8 cellular contexts compared by ENCODE assay signal in genomic region chr12:1907652-1908611, GRCh38. TPM values are rescaled to one million over a fixed set of nuclear protein-coding genes. Genes with fewer than 3 reads are reported as not detected.
DNase-seq lines count a peak whose midpoint lies in the region; ATAC-seq and TF ChIP-seq lines count a peak whose summit lies in the region.

No MANE protein-coding gene starts in this region.

- CTCF ChIA-PET in HCT116 (lab: Charles Lee) = no interaction called here
- CTCF ChIA-PET in activated CD8-positive, alpha-beta memory T cell treated with anti-CD3 and anti-CD28 coated beads, Interleukin-2, amount 10 ng/mL, durations not matched to agents 7 days and 5 days (lab: Charles Lee) = interaction anchor here (1.1 kb wide), 1 partner anchor 32 kb away, joined by 3 read pairs; no protein-coding TSS in a partner anchor

- H3K4me1 ChIP-seq in HCT116 (ENCODE audit: control insufficient read depth in 1 of 2, insufficient read depth in 2 of 2, low read length in 2 of 2) (peaks cover 0 to 7% of the 10 kb centered on the region in 2 experiments; a peak in 1 of 4 replicates), right atrium auricular region (no peaks in the 10 kb centered on the region)

- H3K27ac Mint-ChIP-seq in activated CD8-positive, alpha-beta memory T cell treated with anti-CD3 and anti-CD28 coated beads, Interleukin-2, amount 10 ng/mL, durations not matched to agents 7 days and 5 days = no peak overlapping the region

- BruUV-seq in HCT116 (replicated peaks; lab: Mats Ljungman, UMichigan) = no TSS peak

- no peak overlapping the region for H3K4me3 Mint-ChIP-seq in activated CD8-positive, alpha-beta memory T cell treated with anti-CD3 and anti-CD28 coated beads, Interleukin-2, amount 10 ng/mL, durations not matched to agents 7 days and 5 days

- DNase-seq in HCT116 (ENCODE audit: low read depth, low spot score) (no peak), right atrium auricular region (ENCODE audit: low spot score) (peak; percentile 49), CD1c-positive myeloid dendritic cell (ENCODE audit: extremely low spot score) (no peak), MG63 (no peak), cerebellum (ENCODE audit: low spot score) (no peak)
- peak; percentile 44 for DNase-seq in activated CD8-positive, alpha-beta memory T cell treated with anti-CD3 and anti-CD28 coated beads, Interleukin-2, amount 10 ng/mL, durations not matched to agents 7 days and 5 days
- DNase-seq in stimulated activated CD8-positive, alpha-beta memory T cell treated with anti-CD3 and anti-CD28 coated beads, Interleukin-4, amount 100 ng/mL, for 48 hours = peak; percentile 56

- peaks cover 10% of the 10 kb centered on the region for H3K9me3 Mint-ChIP-seq in activated CD8-positive, alpha-beta memory T cell treated with anti-CD3 and anti-CD28 coated beads, Interleukin-2, amount 10 ng/mL, durations not matched to agents 7 days and 5 days (ENCODE audit: low read depth)

- ATAC-seq in HCT116 (0 out of 2 replicates have a peak, but pooled peaks have one; percentile 30), HG02870 (IDR thresholded peaks at IDR 0.05; ENCODE audit: unreplicated experiment) (no peak)
- peak; percentile 30 for ATAC-seq in activated CD8-positive, alpha-beta memory T cell treated with anti-CD3 and anti-CD28 coated beads, Interleukin-2, amount 10 ng/mL, durations not matched to agents 7 days and 5 days

- TF ChIP-seq CTCF in HCT116 (IDR thresholded peaks at IDR 0.05 in 2 of 3, conservative IDR thresholded peaks at IDR 0.05 in 1 of 3; ENCODE audit: borderline replicate concordance in 1 of 3, insufficient read depth in 1 of 3, low read depth in 2 of 3, low read length in 2 of 3) (no peak), right atrium auricular region (IDR thresholded peaks at IDR 0.05) (no peak)

- H3K27me3 ChIP-seq in HCT116 (ENCODE audit: insufficient read depth, low read length) = no peaks in the 10 kb centered on the region
- no peaks in the 10 kb centered on the region for H3K27me3 ChIP-seq in right atrium auricular region
- no peaks in the 10 kb centered on the region for H3K27me3 ChIP-seq in MG63

- H3K9me3 ChIP-seq in HCT116 (ENCODE audit: control insufficient read depth in 1 of 2, insufficient read depth in 1 of 2, low read depth in 1 of 2, low read length in 2 of 2) (peaks cover 10 to 15% of the 10 kb centered on the region in 2 experiments; a peak in 2 of 4 replicates), right atrium auricular region (peaks cover 0 to 26% of the 10 kb centered on the region in 2 donors), MG63 (peaks cover 21% of the 10 kb centered on the region)

- H3K9ac ChIP-seq in HCT116 (ENCODE audit: low read length) = no peak overlapping the region

- no peaks in the 10 kb centered on the region for H3K79me2 ChIP-seq in HCT116 (ENCODE audit: insufficient read depth, low read length)

- H3K27me3 Mint-ChIP-seq in activated CD8-positive, alpha-beta memory T cell treated with anti-CD3 and anti-CD28 coated beads, Interleukin-2, amount 10 ng/mL, durations not matched to agents 7 days and 5 days = peaks cover 23% of the 10 kb centered on the region

- H3K36me3 Mint-ChIP-seq in activated CD8-positive, alpha-beta memory T cell treated with anti-CD3 and anti-CD28 coated beads, Interleukin-2, amount 10 ng/mL, durations not matched to agents 7 days and 5 days = peaks cover 2% of the 10 kb centered on the region

- no peaks in the 10 kb centered on the region for H3K36me3 ChIP-seq in HCT116 (ENCODE audit: control insufficient read depth in 1 of 2, insufficient read depth in 2 of 2, low read length in 2 of 2)
- H3K36me3 ChIP-seq in right atrium auricular region = no peaks in the 10 kb centered on the region
- no peaks in the 10 kb centered on the region for H3K36me3 ChIP-seq in MG63

- no peak overlapping the region for H3K4me3 ChIP-seq in HCT116 (replicated peaks in 1 of 2; ENCODE audit: low read depth in 1 of 2, low read length in 2 of 2)
- no peak overlapping the region for H3K4me3 ChIP-seq in right atrium auricular region
- H3K4me3 ChIP-seq in MG63 = no peak overlapping the region

- POLR2A ChIA-PET in HCT116 (lab: Charles Lee) = no interaction called here

- peaks cover 3% of the 10 kb centered on the region for H3K4me1 Mint-ChIP-seq in activated CD8-positive, alpha-beta memory T cell treated with anti-CD3 and anti-CD28 coated beads, Interleukin-2, amount 10 ng/mL, durations not matched to agents 7 days and 5 days

- H3K27ac ChIP-seq in HCT116 (ENCODE audit: low read depth, low read length) (no peak overlapping the region), right atrium auricular region (no peak overlapping the region)

- no peaks in the 10 kb centered on the region for H4K20me1 ChIP-seq in HCT116 (ENCODE audit: insufficient read depth)

- H2AFZ ChIP-seq in HCT116 (ENCODE audit: low read depth, low read length, poor library complexity, severe bottlenecking) = no peak overlapping the region

- no peak for TF ChIP-seq RAD21 in HCT116 (IDR thresholded peaks at IDR 0.05; ENCODE audit: low read depth)

- TF ChIP-seq POLR2A in HCT116 (IDR thresholded peaks at IDR 0.05; ENCODE audit: borderline replicate concordance, extremely low read depth, insufficient read depth, insufficient read length) = no peak

- intact Hi-C loops in HCT116 (cut with micrococcal nuclease) = no loop called here

- no peak overlapping the region for H3K4me2 ChIP-seq in HCT116 (ENCODE audit: low read length)

- RAD21 ChIA-PET in HCT116 (lab: Charles Lee; ENCODE audit: low non-redundant PET in 1 of 2, low total read pairs in 2 of 2, uncharacterized antibody in 2 of 2, unreplicated experiment in 2 of 2) = no interaction called here

- H3K9me2 ChIP-seq in HCT116 (ENCODE audit: insufficient read depth) = no peaks in the 10 kb centered on the region

TF ChIP-seq in HCT116, 20 proteins besides CTCF, POLR2A, EP300 and RAD21 (continues in another document):
- TF ChIP-seq ZBTB33 (IDR thresholded peaks at IDR 0.05; ENCODE audit: extremely low read depth, insufficient replicate concordance, low read length) (no peak), YY1 (IDR thresholded peaks at IDR 0.05; ENCODE audit: extremely low read depth, insufficient replicate concordance, low read depth, low read length) (no peak), SP1 (IDR thresholded peaks at IDR 0.05; ENCODE audit: low read depth) (no peak), CEBPB (IDR thresholded peaks at IDR 0.05; ENCODE audit: low read depth) (no peak), ELF1 (IDR thresholded peaks at IDR 0.05; ENCODE audit: borderline replicate concordance, low read depth) (no peak), SIN3A (IDR thresholded peaks at IDR 0.05; ENCODE audit: low read depth) (no peak), TCF7L2 (IDR thresholded peaks at IDR 0.05; ENCODE audit: borderline replicate concordance, extremely low read depth, insufficient read depth, insufficient read length) (no peak), EZH2phosphoT487 (IDR thresholded peaks at IDR 0.05; ENCODE audit: borderline replicate concordance) (no peak), ZFX (IDR thresholded peaks at IDR 0.05) (no peak), EGR1 (IDR thresholded peaks at IDR 0.05; ENCODE audit: low read depth) (no peak), JUND (IDR thresholded peaks at IDR 0.05) (no peak), ZNF274 (IDR thresholded peaks at IDR 0.05; ENCODE audit: low read depth, low read length) (no peak)
- TF ChIP-seq, protein P1, sequence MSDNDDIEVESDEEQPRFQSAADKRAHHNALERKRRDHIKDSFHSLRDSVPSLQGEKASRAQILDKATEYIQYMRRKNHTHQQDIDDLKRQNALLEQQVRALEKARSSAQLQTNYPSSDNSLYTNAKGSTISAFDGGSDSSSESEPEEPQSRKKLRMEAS (IDR thresholded peaks at IDR 0.05) = no peak

RNA-seq across cellular contexts. Expression of gene CACNA2D4, which starts 10.5 kb away (rescaled TPM):
- 1.7 TPM for total RNA-seq in HCT116 (2021; ENCODE audit: unreplicated experiment)
- 1.1 TPM in 2 replicates for polyA plus RNA-seq in HCT116 (2012)
- total RNA-seq in activated CD8-positive, alpha-beta memory T cell treated with anti-CD3 and anti-CD28 coated beads, Interleukin-2, amount 10 ng/mL, durations not matched to agents 7 days and 5 days = 1 to 10 TPM; 5.9 to 8.2 TPM
- 1 to 10 TPM; 1.6 to 4.1 TPM for total RNA-seq in right atrium auricular region
- total RNA-seq in MG63 (2014; rRNA removed; shearing (Covaris generic); ENCODE audit: low replicate concordance) = 0.91 and 1.4 TPM in 2 replicates
- total RNA-seq in cerebellum = 0.45 TPM

Comparison
In these comparisons a context has a peak if more than half of its experiments do, and no peak if none do; other contexts are left out.
1. DNase-seq: peak in activated CD8-positive, alpha-beta memory T cell treated with anti-CD3 and anti-CD28 coated beads, Interleukin-2, amount 10 ng/mL, durations not matched to agents 7 days and 5 days (single experiment), right atrium auricular region (single experiment) and stimulated activated CD8-positive, alpha-beta memory T cell treated with anti-CD3 and anti-CD28 coated beads, Interleukin-4, amount 100 ng/mL, for 48 hours (single experiment); none in HCT116 (single experiment), CD1c-positive myeloid dendritic cell (single experiment), MG63 (single experiment) and cerebellum (single experiment).